In the genomic region with DNA sequence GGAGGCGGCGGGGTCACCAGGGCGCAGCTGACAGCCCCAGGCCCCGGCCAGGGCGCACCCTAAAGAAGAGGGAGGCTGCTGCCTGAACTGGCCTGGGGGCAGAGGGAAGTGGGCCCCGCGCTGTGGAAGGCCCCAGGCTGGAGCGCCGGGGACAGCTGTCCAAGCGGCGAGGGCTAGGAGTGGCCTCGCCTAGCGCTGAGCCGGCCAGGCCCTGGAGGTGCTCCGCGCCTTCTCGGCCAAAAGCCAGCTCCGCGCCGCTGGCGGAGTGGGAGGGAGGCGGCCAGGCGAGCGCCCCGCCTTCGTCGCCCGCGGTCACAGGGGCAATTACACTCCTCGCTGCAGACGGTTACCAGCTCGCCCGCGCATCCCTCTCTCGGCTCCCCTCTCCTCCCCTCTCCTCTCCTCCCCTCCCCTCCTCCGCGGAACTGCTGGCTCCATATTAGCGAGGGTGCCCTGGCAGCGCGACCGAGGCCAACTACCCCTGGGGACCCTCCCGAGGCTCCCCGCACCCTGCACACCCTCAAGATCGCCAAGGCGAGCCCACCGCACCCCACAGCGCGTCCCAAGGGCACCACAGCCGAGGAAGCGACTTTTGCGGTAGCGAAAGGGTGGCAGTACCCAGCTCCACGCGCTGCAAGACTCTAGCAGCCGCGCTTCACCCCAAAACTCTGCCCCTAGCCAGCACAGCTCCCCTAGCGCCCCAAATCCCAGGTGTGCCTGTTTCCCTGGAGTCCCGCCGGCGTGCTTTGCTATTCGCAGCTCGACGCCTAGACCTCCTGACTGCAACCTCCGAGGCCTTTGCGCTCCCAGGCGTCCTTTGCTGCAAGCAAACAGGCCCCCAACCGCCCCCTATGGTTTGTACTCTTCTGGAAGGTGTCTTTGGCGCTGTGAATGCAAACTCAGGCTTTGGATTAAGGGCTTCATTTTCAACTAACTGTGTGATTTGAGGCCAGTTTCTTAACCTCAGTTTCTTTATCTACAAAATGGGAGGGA, we compare ENCODE assay signal across 8 cellular contexts.
A peak's percentile ranks its signal among the peaks of the same experiment; 100 is the strongest.
DNase-seq lines count a peak whose midpoint lies in the region; ATAC-seq, FAIRE-seq and TF ChIP-seq lines count a peak whose summit lies in the region.

No MANE protein-coding gene starts in this region.

- peak; percentile 77 for DNase-seq in Right ventricle myocardium inferior (ENCODE audit: missing footprints)
- no peak for DNase-seq in cardiac septum (ENCODE audit: low spot score)
- no peak for DNase-seq in GM12878 (ENCODE audit: low read depth, low spot score)
- DNase-seq in aorta = peak; percentile 61 to 83
- DNase-seq in globus pallidus (ENCODE audit: low spot score) = no peak
- no peak for DNase-seq in amniotic stem cell (lab: John Stamatoyannopoulos, UW)
- no peak for DNase-seq in NCI-H1694 treated with DMSO at 0.1 percent for 48 hours (lab: John Stamatoyannopoulos, UW)

- no peak for TF ChIP-seq RAD21 in GM12878 (IDR thresholded peaks at IDR 0.05; ENCODE audit: insufficient read depth, low read depth, low read length)

- FAIRE-seq in GM12878 (lab: Jason Lieb, UNC) = no peak

- ATAC-seq in Right ventricle myocardium inferior (peak; percentile 87), GM12878 (peak; percentile 56), aorta (ENCODE audit: low FRiP score) (peak; percentile 65)

- H2AFZ ChIP-seq in GM12878 (ENCODE audit: control insufficient read depth, low read depth, low read length) = no peak overlapping the region

- TF ChIP-seq EP300 in GM12878 (IDR thresholded peaks at IDR 0.05; ENCODE audit: borderline replicate concordance in 1 of 2, control insufficient read depth in 1 of 2, low read depth in 2 of 2, low read length in 2 of 2) = no peak

- no peak for TF ChIP-seq POLR2A in GM12878 (IDR thresholded peaks at IDR 0.05; ENCODE audit: low read depth, low read length)

- CTCF ChIA-PET in GM12878 (lab: Yijun Ruan, JAX) = no interaction called here

- no peaks in the 10 kb centered on the region for H3K79me2 ChIP-seq in GM12878 (ENCODE audit: control insufficient read depth, insufficient read depth, low read length)

- no peaks in the 10 kb centered on the region; the same call in 1 of the 2 replicates for H4K20me1 ChIP-seq in GM12878 (ENCODE audit: control insufficient read depth, insufficient read depth)

- H3K27me3 ChIP-seq in GM12878 (replicated peaks in 1 of 2; ENCODE audit: control insufficient read depth in 2 of 2, insufficient read depth in 2 of 2, low read length in 1 of 2) (peaks cover 0 to 6% of the 10 kb centered on the region in 2 experiments; a peak in 3 of 4 replicates), aorta (ENCODE audit: control insufficient read depth in 1 of 2, insufficient read depth in 2 of 2, low read length in 1 of 2) (no peaks in the 10 kb centered on the region)

- SMC1A ChIA-PET in GM12878 (lab: Charles Lee; ENCODE audit: uncharacterized antibody, unreplicated experiment) = no interaction called here

- intact Hi-C loops in Right ventricle myocardium inferior (cut with DNase I) = no loop called here
- intact Hi-C loops in cardiac septum (cut with DNase I) = no loop called here
- intact Hi-C loops in GM12878 (cut with micrococcal nuclease; ENCODE audit: unreplicated experiment) = no loop called here
- intact Hi-C loops in aorta (cut with DNase I) = no loop called here

- H3K27ac ChIP-seq in GM12878 (ENCODE audit: control insufficient read depth, insufficient read depth) (no peak overlapping the region), mesodermal cell (ENCODE audit: low read depth, low read length, severe bottlenecking) (no peak overlapping the region), aorta (ENCODE audit: low read depth in 1 of 2, low read length in 2 of 2) (no peak overlapping the region)

- BruUV-seq in GM12878 (replicated peaks; lab: Mats Ljungman, UMichigan) = no TSS peak

- in situ Hi-C loops in GM12878 (cut with MboI) = no loop called here

- TF ChIP-seq CTCF in GM12878 (IDR thresholded peaks at IDR 0.05 in 2 of 3, conservative IDR thresholded peaks at IDR 0.05 in 1 of 3; ENCODE audit: control insufficient read depth in 2 of 3, extremely low read depth in 1 of 3, insufficient read depth in 1 of 3, low read depth in 3 of 3, low read length in 3 of 3) = no peak

- 24% methylated on average over 51 of the region's 68 CpGs for WGBS in GM12878 (ENCODE audit: insufficient coverage, insufficient replicate concordance, low lambda C conversion rate, missing lambda C conversion rate)
- 2% methylated on average over 11 to 21 of the region's 68 CpGs for WGBS in mesodermal cell (ENCODE audit: insufficient coverage in 2 of 2), 2 experiments
- WGBS in aorta, 2 donors = 39 to 50% methylated on average over 50 to 68 of the region's 68 CpGs

- H3K4me1 ChIP-seq in GM12878 (ENCODE audit: control insufficient read depth, insufficient read depth, low read length) (no peaks in the 10 kb centered on the region; the same call in 1 of the 2 replicates), mesodermal cell (ENCODE audit: control insufficient read depth, insufficient read depth, low read length, poor library complexity, severe bottlenecking) (peaks cover 30% of the 10 kb centered on the region), aorta (ENCODE audit: control insufficient read depth in 1 of 2, insufficient read depth in 2 of 2, low read length in 2 of 2) (no peaks in the 10 kb centered on the region)

- RAD21 ChIA-PET in GM12878 (lab: Charles Lee; ENCODE audit: unreplicated experiment) = no interaction called here

- H3K4me3 ChIP-seq in GM12878 = no peak overlapping the region
- peak overlapping the region; percentile 22 for H3K4me3 ChIP-seq in mesodermal cell (ENCODE audit: extremely low read depth, insufficient read depth, low read length, poor library complexity, severe bottlenecking)
- H3K4me3 ChIP-seq in aorta (ENCODE audit: low read length in 2 of 2) = no peak overlapping the region

- H3K9me3 ChIP-seq in GM12878 (replicated peaks; ENCODE audit: control insufficient read depth, insufficient read depth, low read length) (no peaks in the 10 kb centered on the region; the same call in 2 of the 3 replicates), mesodermal cell (ENCODE audit: control insufficient read depth, low read length) (no peaks in the 10 kb centered on the region), aorta (ENCODE audit: control insufficient read depth, low read length) (no peaks in the 10 kb centered on the region)

- H3K4me2 ChIP-seq in GM12878 (ENCODE audit: control insufficient read depth, insufficient read depth) = no peak overlapping the region

- no peak overlapping the region for H3K9ac ChIP-seq in GM12878 (ENCODE audit: control insufficient read depth, insufficient read depth, low read length)

- POLR2A ChIA-PET in GM12878 (lab: Charles Lee) = no interaction called here

- H3K36me3 ChIP-seq in GM12878 (ENCODE audit: control insufficient read depth in 2 of 2, insufficient read depth in 2 of 2, low read length in 1 of 2) (no peaks in the 10 kb centered on the region), mesodermal cell (ENCODE audit: control insufficient read depth, insufficient read depth, low read length) (no peaks in the 10 kb centered on the region), aorta (ENCODE audit: control insufficient read depth in 1 of 2, insufficient read depth in 2 of 2, low read length in 1 of 2) (no peaks in the 10 kb centered on the region)

TF ChIP-seq in GM12878, 131 proteins besides CTCF, POLR2A, EP300 and RAD21 (continues in another document):
- TF ChIP-seq POLR2AphosphoS2 (IDR thresholded peaks at IDR 0.05; ENCODE audit: low read depth, low read length) (no peak), IKZF2 (IDR thresholded peaks at IDR 0.05) (no peak), HDAC6 (IDR thresholded peaks at IDR 0.05; ENCODE audit: unreplicated experiment) (peak; percentile 11)
- TF ChIP-seq, protein P1, sequence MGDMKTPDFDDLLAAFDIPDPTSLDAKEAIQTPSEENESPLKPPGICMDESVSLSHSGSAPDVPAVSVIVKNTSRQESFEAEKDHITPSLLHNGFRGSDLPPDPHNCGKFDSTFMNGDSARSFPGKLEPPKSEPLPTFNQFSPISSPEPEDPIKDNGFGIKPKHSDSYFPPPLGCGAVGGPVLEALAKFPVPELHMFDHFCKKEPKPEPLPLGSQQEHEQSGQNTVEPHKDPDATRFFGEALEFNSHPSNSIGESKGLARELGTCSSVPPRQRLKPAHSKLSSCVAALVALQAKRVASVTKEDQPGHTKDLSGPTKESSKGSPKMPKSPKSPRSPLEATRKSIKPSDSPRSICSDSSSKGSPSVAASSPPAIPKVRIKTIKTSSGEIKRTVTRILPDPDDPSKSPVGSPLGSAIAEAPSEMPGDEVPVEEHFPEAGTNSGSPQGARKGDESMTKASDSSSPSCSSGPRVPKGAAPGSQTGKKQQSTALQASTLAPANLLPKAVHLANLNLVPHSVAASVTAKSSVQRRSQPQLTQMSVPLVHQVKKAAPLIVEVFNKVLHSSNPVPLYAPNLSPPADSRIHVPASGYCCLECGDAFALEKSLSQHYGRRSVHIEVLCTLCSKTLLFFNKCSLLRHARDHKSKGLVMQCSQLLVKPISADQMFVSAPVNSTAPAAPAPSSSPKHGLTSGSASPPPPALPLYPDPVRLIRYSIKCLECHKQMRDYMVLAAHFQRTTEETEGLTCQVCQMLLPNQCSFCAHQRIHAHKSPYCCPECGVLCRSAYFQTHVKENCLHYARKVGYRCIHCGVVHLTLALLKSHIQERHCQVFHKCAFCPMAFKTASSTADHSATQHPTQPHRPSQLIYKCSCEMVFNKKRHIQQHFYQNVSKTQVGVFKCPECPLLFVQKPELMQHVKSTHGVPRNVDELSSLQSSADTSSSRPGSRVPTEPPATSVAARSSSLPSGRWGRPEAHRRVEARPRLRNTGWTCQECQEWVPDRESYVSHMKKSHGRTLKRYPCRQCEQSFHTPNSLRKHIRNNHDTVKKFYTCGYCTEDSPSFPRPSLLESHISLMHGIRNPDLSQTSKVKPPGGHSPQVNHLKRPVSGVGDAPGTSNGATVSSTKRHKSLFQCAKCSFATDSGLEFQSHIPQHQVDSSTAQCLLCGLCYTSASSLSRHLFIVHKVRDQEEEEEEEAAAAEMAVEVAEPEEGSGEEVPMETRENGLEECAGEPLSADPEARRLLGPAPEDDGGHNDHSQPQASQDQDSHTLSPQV (IDR thresholded peaks at IDR 0.05) = no peak

Comparison
In these comparisons a context has a peak if more than half of its experiments do, and no peak if none do; other contexts are left out.
1. DNase-seq: peak in Right ventricle myocardium inferior (single experiment) and aorta (2 of 2); none in cardiac septum (single experiment), GM12878 (single experiment), globus pallidus (single experiment), amniotic stem cell (single experiment) and NCI-H1694 treated with DMSO at 0.1 percent for 48 hours (single experiment).
2. Peak in every context shown above with its lines, with median percentiles within 50 percentile points of each other: ATAC-seq.